In the genomic region with DNA sequence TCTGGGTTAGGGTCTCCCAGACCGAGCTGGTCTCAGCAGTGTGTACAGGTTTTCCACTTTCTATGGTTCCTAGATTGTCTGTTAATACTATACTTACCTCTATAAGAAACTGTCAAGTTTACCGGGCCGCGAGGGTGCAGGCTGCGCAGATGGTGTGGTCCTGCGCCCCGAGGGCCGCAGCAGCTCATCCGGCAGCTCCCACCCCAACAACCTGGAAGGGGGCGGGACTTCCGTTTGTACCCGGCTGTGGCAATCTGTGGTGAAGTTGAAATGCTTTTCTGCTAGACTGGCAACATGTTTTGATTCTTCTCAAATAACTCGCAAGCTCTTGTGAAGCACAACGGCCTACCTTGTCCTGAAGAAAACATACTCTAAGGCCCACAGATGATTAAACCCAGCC, we compare ENCODE assay signal across 29 cellular contexts. TPM values are rescaled to one million over a fixed set of nuclear protein-coding genes. Genes with fewer than 3 reads are reported as not detected.
DNase-seq lines count a peak whose midpoint lies in the region; ATAC-seq, FAIRE-seq and TF ChIP-seq lines count a peak whose summit lies in the region.
"Had no signal": no experiment of that assay in that cellular context is flagged by ENCODE, and none has a peak within 500 bp of the region (broad histone marks: within the 10 kb centered on the region; RNA-seq: fewer than 3 reads in every experiment).

A gene (plus strand): TSS at position 237 of the 400 bp plus-strand sequence. CDS start 22,006 bp downstream, outside the sequence.

- no peaks in the 10 kb centered on the region for H3K36me3 Mint-ChIP-seq in MCF 10A (ENCODE audit: insufficient read depth, unreplicated experiment)
- H3K36me3 Mint-ChIP-seq: neural progenitor cell, type B pancreatic cell had no signal

- H4K20me1 ChIP-seq in keratinocyte (ENCODE audit: control insufficient read depth, extremely low read depth, insufficient read depth, low read length), result no peaks in the 10 kb centered on the region

- no peak within 1 kb of the TSS for H3K9ac ChIP-seq in keratinocyte (ENCODE audit: control insufficient read depth, extremely low read depth, insufficient read depth, low read length)
- H3K9ac ChIP-seq: neural progenitor cell had no signal

- H3K79me2 ChIP-seq in keratinocyte (ENCODE audit: control insufficient read depth, insufficient read depth, low read length), result no peaks in the 10 kb centered on the region

- intact Hi-C loops in MCF 10A (cut with micrococcal nuclease) (no loop called here), breast epithelium (cut with DNase I; ENCODE audit: low total_unique reads) (loop anchor here (10.0 kb wide), 1 partner anchor 104 kb away; a partner anchor contains a TSS)

- H3K9me1 ChIP-seq in keratinocyte (ENCODE audit: control insufficient read depth, extremely low read depth, insufficient read depth, low read length), result no peaks in the 10 kb centered on the region

- H3K4me3 ChIP-seq in breast epithelium (no peak within 1 kb of the TSS), WI38 (ENCODE audit: low read depth, low read length) (peak within 1 kb of the TSS; percentile 19; the same call in 1 of the 2 replicates), keratinocyte (ENCODE audit: control insufficient read depth in 2 of 3, extremely low read depth in 1 of 3, insufficient read depth in 2 of 3, low read depth in 1 of 3, low read length in 3 of 3) (no peak within 1 kb of the TSS)
- H3K4me3 ChIP-seq: neural progenitor cell, stomach had no signal

- H3K4me1 Mint-ChIP-seq in MCF 10A (ENCODE audit: insufficient read depth, unreplicated experiment), result peaks cover 35% of the 10 kb centered on the region
- H3K4me1 Mint-ChIP-seq: neural progenitor cell had no signal

- no peak for ATAC-seq in GM21526 (IDR thresholded peaks at IDR 0.05; ENCODE audit: low FRiP score, unreplicated experiment)
- ATAC-seq: activated CD4-positive, CD25-positive, alpha-beta regulatory T cell treated with anti-CD3 and anti-CD28 coated beads, Interleukin-2, amount 50 U/mL, for 24 hours; sciatic nerve had no signal

- FAIRE-seq in keratinocyte (lab: Jason Lieb, UNC), result no peak
- FAIRE-seq: endometrium, GM18507 had no signal

- H3K27ac Mint-ChIP-seq in MCF 10A (ENCODE audit: low read depth, unreplicated experiment), result peak within 1 kb of the TSS; percentile 83
- H3K27ac Mint-ChIP-seq: activated T-cell treated with anti-CD3 and anti-CD28 coated beads, Interleukin-2, amount 50 U/mL, for 24 hours; neural progenitor cell; type B pancreatic cell had no signal

- H3K27me3 Mint-ChIP-seq in MCF 10A (ENCODE audit: insufficient read depth, unreplicated experiment), result no peaks in the 10 kb centered on the region
- H3K27me3 Mint-ChIP-seq: activated T-cell treated with anti-CD3 and anti-CD28 coated beads, Interleukin-2, amount 50 U/mL, for 24 hours; progenitor cell of endocrine pancreas had no signal

- no peak for DNase-seq in MCF 10A (ENCODE audit: unreplicated experiment)
- DNase-seq in breast epithelium (ENCODE audit: low spot score in 2 of 2), result no peak
- DNase-seq in keratinocyte (ENCODE audit: low read depth, low spot score), result no peak
- no peak for DNase-seq in caudate nucleus (lab: John Stamatoyannopoulos, UW)
- DNase-seq in SIG-M5 (lab: John Stamatoyannopoulos, UW), result no peak
- no peak for DNase-seq in activated CD4-positive, alpha-beta T cell treated with anti-CD3 and anti-CD28 coated beads for 48 hours
- DNase-seq: activated naive CD4-positive, alpha-beta T cell; activated T-cell treated with anti-CD3 and anti-CD28 coated beads, Interleukin-2, amount 50 U/mL, for 24 hours; amniotic stem cell; BE2C; DMS53; GF-D8; GOT3; Karpas-422; NCI-H1694 treated with DMSO at 0.1 percent for 48 hours; OCI-M1; Right ventricle myocardium superior; stomach had no signal

- TF ChIP-seq CTCF in MCF 10A (IDR thresholded peaks at IDR 0.05; ENCODE audit: unreplicated experiment) (no peak), breast epithelium (IDR thresholded peaks at IDR 0.05) (no peak), WI38 (IDR thresholded peaks at IDR 0.05; ENCODE audit: low read depth, low read length) (no peak), keratinocyte (optimal IDR thresholded peaks at IDR 0.05 in 1 of 3, IDR thresholded peaks at IDR 0.05 in 1 of 3, conservative IDR thresholded peaks at IDR 0.05 in 1 of 3; ENCODE audit: extremely low read depth in 1 of 3, insufficient read depth in 2 of 3, low read length in 3 of 3) (no peak)

- H3K27ac ChIP-seq in breast epithelium (no peak within 1 kb of the TSS), keratinocyte (ENCODE audit: control insufficient read depth, insufficient read depth, low read length) (peak within 1 kb of the TSS; percentile 26), caudate nucleus (ENCODE audit: low read depth, low read length) (no peak within 1 kb of the TSS)
- H3K27ac ChIP-seq: neural progenitor cell had no signal

- dilution Hi-C loops in keratinocyte (cut with MboI; ENCODE audit: extremely low pct_ligation_motif_present, low sequenced_read_pairs), result no loop called here

- H3K36me3 ChIP-seq in breast epithelium (no peaks in the 10 kb centered on the region), keratinocyte (ENCODE audit: control insufficient read depth in 2 of 2, extremely low read depth in 1 of 2, insufficient read depth in 2 of 2, low read length in 2 of 2) (no peaks in the 10 kb centered on the region)
- H3K36me3 ChIP-seq: BE2C, neural progenitor cell, stomach had no signal

- no peak within 1 kb of the TSS for H3K4me3 Mint-ChIP-seq in MCF 10A (ENCODE audit: unreplicated experiment)
- H3K4me3 Mint-ChIP-seq: activated T-cell treated with anti-CD3 and anti-CD28 coated beads, Interleukin-2, amount 50 U/mL, for 24 hours; neural progenitor cell; type B pancreatic cell had no signal

- H3K4me2 ChIP-seq in keratinocyte (ENCODE audit: control insufficient read depth, extremely low read depth, insufficient read depth, low read depth, low read length), result peak within 1 kb of the TSS; percentile 16
- H3K4me2 ChIP-seq: neural progenitor cell had no signal

- no peaks in the 10 kb centered on the region for H3K27me3 ChIP-seq in breast epithelium
- H3K27me3 ChIP-seq in keratinocyte (ENCODE audit: control insufficient read depth, extremely low read depth, insufficient read depth, low read length), result no peaks in the 10 kb centered on the region
- H3K27me3 ChIP-seq: neural progenitor cell, stomach had no signal

- CTCF ChIA-PET in MCF 10A (lab: Yijun Ruan, JAX), result interaction anchor here (0.5 to 4.0 kb wide), 7 partner anchors 29 to 336 kb away, joined by 3 to 44 read pairs (median 5); no protein-coding TSS in a partner anchor

- H3K9me3 ChIP-seq in breast epithelium, result no peaks in the 10 kb centered on the region
- no peaks in the 10 kb centered on the region for H3K9me3 ChIP-seq in keratinocyte (ENCODE audit: control insufficient read depth, low read depth, low read length)
- H3K9me3 ChIP-seq: BE2C, stomach had no signal

- TF ChIP-seq POLR2A in breast epithelium (IDR thresholded peaks at IDR 0.05), result no peak

- BruUV-seq in MCF 10A (replicated peaks; lab: Mats Ljungman, UMichigan), result no TSS peak

- peaks cover 14% of the 10 kb centered on the region for H3K9me3 Mint-ChIP-seq in MCF 10A (ENCODE audit: unreplicated experiment)
- H3K9me3 Mint-ChIP-seq: activated T-cell treated with anti-CD3 and anti-CD28 coated beads, Interleukin-2, amount 50 U/mL, for 24 hours; neural progenitor cell; type B pancreatic cell had no signal

- H3K4me1 ChIP-seq in breast epithelium (no peaks in the 10 kb centered on the region), keratinocyte (ENCODE audit: control insufficient read depth, extremely low read depth, insufficient read depth, low read length) (peaks cover 11% of the 10 kb centered on the region)
- H3K4me1 ChIP-seq: BE2C, neural progenitor cell, stomach had no signal

- no peak within 1 kb of the TSS for H2AFZ ChIP-seq in keratinocyte (ENCODE audit: control insufficient read depth, low read length)
- H2AFZ ChIP-seq: neural progenitor cell had no signal

- POLR2A ChIA-PET in MCF 10A (lab: Yijun Ruan, JAX), result no interaction called here

RNA-seq across cellular contexts. Expression of the gene that starts here (rescaled TPM):
- not detected in 2 replicates for total RNA-seq in MCF 10A (2022)
- not detected for total RNA-seq in breast epithelium
- polyA plus RNA-seq in keratinocyte, result not detected in 3 replicates
- polyA plus RNA-seq in keratinocyte (2011; ENCODE audit: low read depth), result not detected
- polyA plus RNA-seq in keratinocyte (2011; cell fraction: cytosol; rRNA removed), result not detected in 2 replicates
- polyA plus RNA-seq in keratinocyte (2011; cell fraction: nucleus; rRNA removed), result not detected in 2 replicates
- not detected in 2 replicates for polyA plus RNA-seq in keratinocyte (2012; ENCODE audit: low replicate concordance)
- polyA minus RNA-seq in keratinocyte, result not detected in 3 replicates
- polyA minus RNA-seq in keratinocyte (2011; cell fraction: cytosol; rRNA and poly(A)+ RNA removed), result not detected
- not detected in 2 replicates for polyA minus RNA-seq in keratinocyte (2011; cell fraction: nucleus; rRNA and poly(A)+ RNA removed)
- total RNA-seq: A172, lung microvascular endothelial cell, progenitor cell of endocrine pancreas, Right ventricle myocardium superior had no signal
